Comparison of ENCODE assay signal across 8 cellular contexts in genomic region chr20:36063916-36064660, GRCh38.
A peak's percentile ranks its signal among the peaks of the same experiment; 100 is the strongest.
DNase-seq lines count a peak whose midpoint lies in the region; ATAC-seq and TF ChIP-seq lines count a peak whose summit lies in the region.

No MANE protein-coding gene starts in this region.

- peak overlapping the region; percentile 21 for H3K27ac ChIP-seq in KOPT-K1 (ENCODE audit: low read depth, low read length, poor library complexity, severe bottlenecking)

- DNase-seq in BJ (ENCODE audit: low read depth) (no peak), chondrocyte (ENCODE audit: low spot score) (no peak), NCI-H1694 treated with DMSO at 0.1 percent for 48 hours (lab: John Stamatoyannopoulos, UW) (no peak), NCI-H2107 (lab: John Stamatoyannopoulos, UW) (no peak)

- H3K9me3 Mint-ChIP-seq in chondrocyte (ENCODE audit: low read depth), result peaks cover 3% of the 10 kb centered on the region

- no peaks in the 10 kb centered on the region for H3K27me3 Mint-ChIP-seq in chondrocyte (ENCODE audit: low read depth)

- peak overlapping the region; percentile 74 for H3K9ac ChIP-seq in mucosa of stomach (ENCODE audit: low read length)

- CTCF ChIA-PET in BJ (lab: Yijun Ruan, JAX), result interaction anchor here (0.7 to 1.4 kb wide), 4 partner anchors 12 to 111 kb away, joined by 3 to 6 read pairs (median 3); no protein-coding TSS in a partner anchor

- H3K36me3 ChIP-seq in BJ (ENCODE audit: control insufficient read depth, insufficient read depth, low read length) (no peaks in the 10 kb centered on the region), KOPT-K1 (ENCODE audit: insufficient read depth, low read length) (no peaks in the 10 kb centered on the region), mucosa of stomach (ENCODE audit: control insufficient read depth, insufficient read depth, low read length) (no peaks in the 10 kb centered on the region)

- no peak for ATAC-seq in HG03378 (IDR thresholded peaks at IDR 0.05; ENCODE audit: unreplicated experiment)
- no peak for ATAC-seq in HG03565 (IDR thresholded peaks at IDR 0.05; ENCODE audit: unreplicated experiment)

- peak overlapping the region; percentile 64 for H3K4me3 ChIP-seq in BJ (ENCODE audit: low read depth, low read length)
- H3K4me3 ChIP-seq in mucosa of stomach (ENCODE audit: low read length), result peak overlapping the region; percentile 54

- H3K9me3 ChIP-seq in KOPT-K1 (ENCODE audit: insufficient read depth, low read length, poor library complexity, severe bottlenecking) (no peaks in the 10 kb centered on the region), mucosa of stomach (ENCODE audit: control insufficient read depth, low read length) (no peaks in the 10 kb centered on the region)

- peaks cover 25% of the 10 kb centered on the region for H3K4me1 ChIP-seq in mucosa of stomach (ENCODE audit: control insufficient read depth, insufficient read depth, low read length)

- peak overlapping the region; percentile 75 for H3K27ac Mint-ChIP-seq in chondrocyte (ENCODE audit: unreplicated experiment)

- POLR2A ChIA-PET in BJ (lab: Charles Lee), result no interaction called here

- peaks cover 7% of the 10 kb centered on the region for H3K4me1 Mint-ChIP-seq in chondrocyte (ENCODE audit: low read depth)

- H3K27me3 ChIP-seq in BJ (ENCODE audit: control insufficient read depth, insufficient read depth, low read length) (no peaks in the 10 kb centered on the region), mucosa of stomach (ENCODE audit: control insufficient read depth, insufficient read depth, low read length) (no peaks in the 10 kb centered on the region)

- H3K36me3 Mint-ChIP-seq in chondrocyte (ENCODE audit: low read depth), result no peaks in the 10 kb centered on the region

- no peak for TF ChIP-seq CTCF in BJ (IDR thresholded peaks at IDR 0.05; ENCODE audit: insufficient read depth, low read depth, low read length)
- no peak for TF ChIP-seq CTCF in chondrocyte (IDR thresholded peaks at IDR 0.05)

- peak overlapping the region; percentile 78 for H3K4me3 Mint-ChIP-seq in chondrocyte (ENCODE audit: unreplicated experiment)
